ENCODE assay signal across 1 cellular context in the genomic region with DNA sequence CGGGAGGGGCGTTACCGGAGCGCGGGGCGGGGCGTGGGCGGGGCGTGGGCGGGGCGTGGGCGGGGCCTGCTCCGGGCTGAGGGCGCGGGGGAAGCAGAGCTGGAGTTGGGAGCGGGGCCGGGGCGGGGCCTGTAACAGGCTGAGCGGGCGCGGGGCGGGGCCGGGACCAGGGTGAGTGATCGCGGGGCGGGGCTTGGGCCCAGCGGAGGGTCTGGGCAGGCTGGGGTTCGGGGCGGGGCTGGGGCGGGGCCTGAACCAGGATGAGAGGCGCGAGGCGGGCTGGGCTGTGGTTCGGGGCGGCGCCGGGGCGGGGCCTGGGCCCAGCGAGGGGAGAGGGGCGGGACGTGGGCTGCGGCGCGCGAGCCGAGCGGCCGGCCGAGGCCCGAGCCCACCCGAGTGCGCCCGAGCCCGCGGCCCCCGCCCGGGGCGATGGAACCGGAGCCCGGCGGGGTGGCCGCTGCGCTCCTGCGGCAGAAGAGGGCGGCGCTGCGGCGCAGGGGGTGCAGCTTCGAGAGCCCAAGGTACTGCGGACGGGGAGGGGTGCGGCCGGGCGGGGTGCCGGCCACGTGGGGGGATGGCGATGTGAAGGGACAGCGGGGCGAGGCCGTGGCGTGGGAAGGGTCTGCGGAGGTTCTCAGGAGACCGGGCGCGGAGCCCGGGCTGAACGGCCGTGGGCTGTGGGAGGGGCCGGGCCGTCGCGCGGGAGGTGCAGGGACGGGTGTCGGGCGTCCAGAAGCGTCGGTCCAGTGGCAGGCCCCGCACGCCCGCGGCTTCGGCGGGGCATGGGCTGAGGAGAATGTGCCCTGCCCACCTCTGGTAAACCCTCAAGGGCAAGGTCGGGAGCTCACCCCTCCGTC.
TF ChIP-seq lines count a peak whose summit lies in the region.

No MANE protein-coding gene starts in this region.

TF ChIP-seq in HepG2, 621 proteins besides CTCF, POLR2A, EP300 and RAD21 (continued from another document and continues in another):
- TF ChIP-seq ZNF17 (CRISPR knock-in tag; IDR thresholded peaks at IDR 0.05) (no peak), ZKSCAN1 (IDR thresholded peaks at IDR 0.05; ENCODE audit: low read length) (no peak), BRCA1 (CRISPR knock-in tag; IDR thresholded peaks at IDR 0.05) (no peak), RXRB (CRISPR knock-in tag; IDR thresholded peaks at IDR 0.05; ENCODE audit: borderline replicate concordance) (no peak), SATB2 (CRISPR knock-in tag; IDR thresholded peaks at IDR 0.05) (no peak), ZNF605 (CRISPR knock-in tag; IDR thresholded peaks at IDR 0.05) (no peak), NFYC (CRISPR knock-in tag; IDR thresholded peaks at IDR 0.05) (no peak), NFKB2 (CRISPR knock-in tag; IDR thresholded peaks at IDR 0.05; ENCODE audit: borderline replicate concordance) (no peak), ZKSCAN5 (CRISPR knock-in tag; IDR thresholded peaks at IDR 0.05) (no peak), ZNF720 (CRISPR knock-in tag; IDR thresholded peaks at IDR 0.05) (no peak), ZNF326 (CRISPR knock-in tag; IDR thresholded peaks at IDR 0.05; ENCODE audit: borderline replicate concordance) (no peak), YY1 (IDR thresholded peaks at IDR 0.05; ENCODE audit: insufficient read depth, insufficient replicate concordance, low read depth, low read length) (no peak), ARNT2 (CRISPR knock-in tag; IDR thresholded peaks at IDR 0.05; ENCODE audit: low read depth) (no peak), KDM5A (IDR thresholded peaks at IDR 0.05; ENCODE audit: borderline replicate concordance, low read length) (no peak), ZSCAN31 (CRISPR knock-in tag; IDR thresholded peaks at IDR 0.05; ENCODE audit: low read depth) (no peak), ZSCAN12 (CRISPR knock-in tag; IDR thresholded peaks at IDR 0.05) (no peak), ZFY (CRISPR knock-in tag; IDR thresholded peaks at IDR 0.05) (peak; percentile 53), TEAD3 (CRISPR knock-in tag; optimal IDR thresholded peaks at IDR 0.05; ENCODE audit: borderline replicate concordance) (no peak), IRX3 (CRISPR knock-in tag; IDR thresholded peaks at IDR 0.05; ENCODE audit: borderline replicate concordance, low read depth) (no peak)
- TF ChIP-seq, protein P1, sequence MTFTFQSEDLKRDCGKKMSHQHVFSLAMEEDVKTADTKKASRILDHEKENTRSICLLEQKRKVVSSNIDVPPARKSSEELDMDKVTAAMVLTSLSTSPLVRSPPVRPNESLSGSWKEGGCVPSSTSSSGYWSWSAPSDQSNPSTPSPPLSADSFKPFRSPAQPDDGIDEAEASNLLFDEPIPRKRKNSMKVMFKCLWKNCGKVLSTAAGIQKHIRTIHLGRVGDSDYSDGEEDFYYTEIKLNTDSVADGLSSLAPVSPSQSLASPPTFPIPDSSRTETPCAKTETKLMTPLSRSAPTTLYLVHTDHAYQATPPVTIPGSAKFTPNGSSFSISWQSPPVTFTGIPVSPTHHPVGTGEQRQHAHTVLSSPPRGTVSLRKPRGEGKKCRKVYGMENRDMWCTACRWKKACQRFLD (CRISPR knock-in tag; IDR thresholded peaks at IDR 0.05; ENCODE audit: borderline replicate concordance) = no peak
- TF ChIP-seq, protein P2, sequence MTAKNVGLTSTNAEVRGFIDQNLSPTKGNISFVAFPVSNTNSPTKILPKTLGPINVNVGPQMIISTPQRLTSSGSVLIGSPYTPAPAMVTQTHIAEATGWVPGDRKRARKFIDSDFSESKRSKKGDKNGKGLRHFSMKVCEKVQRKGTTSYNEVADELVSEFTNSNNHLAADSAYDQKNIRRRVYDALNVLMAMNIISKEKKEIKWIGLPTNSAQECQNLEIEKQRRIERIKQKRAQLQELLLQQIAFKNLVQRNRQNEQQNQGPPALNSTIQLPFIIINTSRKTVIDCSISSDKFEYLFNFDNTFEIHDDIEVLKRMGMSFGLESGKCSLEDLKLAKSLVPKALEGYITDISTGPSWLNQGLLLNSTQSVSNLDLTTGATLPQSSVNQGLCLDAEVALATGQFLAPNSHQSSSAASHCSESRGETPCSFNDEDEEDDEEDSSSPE (CRISPR knock-in tag; IDR thresholded peaks at IDR 0.05) = peak; percentile 38; the same call in 1 of the 2 replicates
- TF ChIP-seq, protein P3, sequence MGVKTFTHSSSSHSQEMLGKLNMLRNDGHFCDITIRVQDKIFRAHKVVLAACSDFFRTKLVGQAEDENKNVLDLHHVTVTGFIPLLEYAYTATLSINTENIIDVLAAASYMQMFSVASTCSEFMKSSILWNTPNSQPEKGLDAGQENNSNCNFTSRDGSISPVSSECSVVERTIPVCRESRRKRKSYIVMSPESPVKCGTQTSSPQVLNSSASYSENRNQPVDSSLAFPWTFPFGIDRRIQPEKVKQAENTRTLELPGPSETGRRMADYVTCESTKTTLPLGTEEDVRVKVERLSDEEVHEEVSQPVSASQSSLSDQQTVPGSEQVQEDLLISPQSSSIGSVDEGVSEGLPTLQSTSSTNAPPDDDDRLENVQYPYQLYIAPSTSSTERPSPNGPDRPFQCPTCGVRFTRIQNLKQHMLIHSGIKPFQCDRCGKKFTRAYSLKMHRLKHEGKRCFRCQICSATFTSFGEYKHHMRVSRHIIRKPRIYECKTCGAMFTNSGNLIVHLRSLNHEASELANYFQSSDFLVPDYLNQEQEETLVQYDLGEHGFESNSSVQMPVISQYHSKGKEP (CRISPR knock-in tag; IDR thresholded peaks at IDR 0.05) = 0 out of 2 replicates have a peak, but pooled peaks have one; percentile 40
- TF ChIP-seq, protein P4, sequence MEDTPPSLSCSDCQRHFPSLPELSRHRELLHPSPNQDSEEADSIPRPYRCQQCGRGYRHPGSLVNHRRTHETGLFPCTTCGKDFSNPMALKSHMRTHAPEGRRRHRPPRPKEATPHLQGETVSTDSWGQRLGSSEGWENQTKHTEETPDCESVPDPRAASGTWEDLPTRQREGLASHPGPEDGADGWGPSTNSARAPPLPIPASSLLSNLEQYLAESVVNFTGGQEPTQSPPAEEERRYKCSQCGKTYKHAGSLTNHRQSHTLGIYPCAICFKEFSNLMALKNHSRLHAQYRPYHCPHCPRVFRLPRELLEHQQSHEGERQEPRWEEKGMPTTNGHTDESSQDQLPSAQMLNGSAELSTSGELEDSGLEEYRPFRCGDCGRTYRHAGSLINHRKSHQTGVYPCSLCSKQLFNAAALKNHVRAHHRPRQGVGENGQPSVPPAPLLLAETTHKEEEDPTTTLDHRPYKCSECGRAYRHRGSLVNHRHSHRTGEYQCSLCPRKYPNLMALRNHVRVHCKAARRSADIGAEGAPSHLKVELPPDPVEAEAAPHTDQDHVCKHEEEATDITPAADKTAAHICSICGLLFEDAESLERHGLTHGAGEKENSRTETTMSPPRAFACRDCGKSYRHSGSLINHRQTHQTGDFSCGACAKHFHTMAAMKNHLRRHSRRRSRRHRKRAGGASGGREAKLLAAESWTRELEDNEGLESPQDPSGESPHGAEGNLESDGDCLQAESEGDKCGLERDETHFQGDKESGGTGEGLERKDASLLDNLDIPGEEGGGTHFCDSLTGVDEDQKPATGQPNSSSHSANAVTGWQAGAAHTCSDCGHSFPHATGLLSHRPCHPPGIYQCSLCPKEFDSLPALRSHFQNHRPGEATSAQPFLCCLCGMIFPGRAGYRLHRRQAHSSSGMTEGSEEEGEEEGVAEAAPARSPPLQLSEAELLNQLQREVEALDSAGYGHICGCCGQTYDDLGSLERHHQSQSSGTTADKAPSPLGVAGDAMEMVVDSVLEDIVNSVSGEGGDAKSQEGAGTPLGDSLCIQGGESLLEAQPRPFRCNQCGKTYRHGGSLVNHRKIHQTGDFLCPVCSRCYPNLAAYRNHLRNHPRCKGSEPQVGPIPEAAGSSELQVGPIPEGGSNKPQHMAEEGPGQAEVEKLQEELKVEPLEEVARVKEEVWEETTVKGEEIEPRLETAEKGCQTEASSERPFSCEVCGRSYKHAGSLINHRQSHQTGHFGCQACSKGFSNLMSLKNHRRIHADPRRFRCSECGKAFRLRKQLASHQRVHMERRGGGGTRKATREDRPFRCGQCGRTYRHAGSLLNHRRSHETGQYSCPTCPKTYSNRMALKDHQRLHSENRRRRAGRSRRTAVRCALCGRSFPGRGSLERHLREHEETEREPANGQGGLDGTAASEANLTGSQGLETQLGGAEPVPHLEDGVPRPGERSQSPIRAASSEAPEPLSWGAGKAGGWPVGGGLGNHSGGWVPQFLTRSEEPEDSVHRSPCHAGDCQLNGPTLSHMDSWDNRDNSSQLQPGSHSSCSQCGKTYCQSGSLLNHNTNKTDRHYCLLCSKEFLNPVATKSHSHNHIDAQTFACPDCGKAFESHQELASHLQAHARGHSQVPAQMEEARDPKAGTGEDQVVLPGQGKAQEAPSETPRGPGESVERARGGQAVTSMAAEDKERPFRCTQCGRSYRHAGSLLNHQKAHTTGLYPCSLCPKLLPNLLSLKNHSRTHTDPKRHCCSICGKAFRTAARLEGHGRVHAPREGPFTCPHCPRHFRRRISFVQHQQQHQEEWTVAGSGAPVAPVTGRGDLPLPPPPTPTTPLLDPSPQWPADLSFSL (CRISPR knock-in tag; IDR thresholded peaks at IDR 0.05) = no peak
- TF ChIP-seq, protein P5, sequence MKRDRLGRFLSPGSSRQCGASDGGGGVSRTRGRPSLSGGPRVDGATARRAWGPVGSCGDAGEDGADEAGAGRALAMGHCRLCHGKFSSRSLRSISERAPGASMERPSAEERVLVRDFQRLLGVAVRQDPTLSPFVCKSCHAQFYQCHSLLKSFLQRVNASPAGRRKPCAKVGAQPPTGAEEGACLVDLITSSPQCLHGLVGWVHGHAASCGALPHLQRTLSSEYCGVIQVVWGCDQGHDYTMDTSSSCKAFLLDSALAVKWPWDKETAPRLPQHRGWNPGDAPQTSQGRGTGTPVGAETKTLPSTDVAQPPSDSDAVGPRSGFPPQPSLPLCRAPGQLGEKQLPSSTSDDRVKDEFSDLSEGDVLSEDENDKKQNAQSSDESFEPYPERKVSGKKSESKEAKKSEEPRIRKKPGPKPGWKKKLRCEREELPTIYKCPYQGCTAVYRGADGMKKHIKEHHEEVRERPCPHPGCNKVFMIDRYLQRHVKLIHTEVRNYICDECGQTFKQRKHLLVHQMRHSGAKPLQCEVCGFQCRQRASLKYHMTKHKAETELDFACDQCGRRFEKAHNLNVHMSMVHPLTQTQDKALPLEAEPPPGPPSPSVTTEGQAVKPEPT (CRISPR knock-in tag; IDR thresholded peaks at IDR 0.05; ENCODE audit: low read depth) = no peak
- TF ChIP-seq, protein P6, sequence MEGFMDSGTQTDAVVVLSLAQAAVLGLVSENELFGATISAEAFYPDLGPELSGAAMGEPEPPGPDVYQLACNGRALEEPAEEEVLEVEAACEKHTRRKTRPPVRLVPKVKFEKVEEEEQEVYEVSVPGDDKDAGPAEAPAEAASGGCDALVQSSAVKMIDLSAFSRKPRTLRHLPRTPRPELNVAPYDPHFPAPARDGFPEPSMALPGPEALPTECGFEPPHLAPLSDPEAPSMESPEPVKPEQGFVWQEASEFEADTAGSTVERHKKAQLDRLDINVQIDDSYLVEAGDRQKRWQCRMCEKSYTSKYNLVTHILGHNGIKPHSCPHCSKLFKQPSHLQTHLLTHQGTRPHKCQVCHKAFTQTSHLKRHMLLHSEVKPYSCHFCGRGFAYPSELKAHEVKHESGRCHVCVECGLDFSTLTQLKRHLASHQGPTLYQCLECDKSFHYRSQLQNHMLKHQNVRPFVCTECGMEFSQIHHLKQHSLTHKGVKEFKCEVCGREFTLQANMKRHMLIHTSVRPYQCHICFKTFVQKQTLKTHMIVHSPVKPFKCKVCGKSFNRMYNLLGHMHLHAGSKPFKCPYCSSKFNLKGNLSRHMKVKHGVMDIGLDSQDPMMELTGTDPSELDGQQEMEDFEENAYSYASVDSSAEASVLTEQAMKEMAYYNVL (CRISPR knock-in tag; IDR thresholded peaks at IDR 0.05; ENCODE audit: borderline replicate concordance) = no peak
- TF ChIP-seq, protein P7, sequence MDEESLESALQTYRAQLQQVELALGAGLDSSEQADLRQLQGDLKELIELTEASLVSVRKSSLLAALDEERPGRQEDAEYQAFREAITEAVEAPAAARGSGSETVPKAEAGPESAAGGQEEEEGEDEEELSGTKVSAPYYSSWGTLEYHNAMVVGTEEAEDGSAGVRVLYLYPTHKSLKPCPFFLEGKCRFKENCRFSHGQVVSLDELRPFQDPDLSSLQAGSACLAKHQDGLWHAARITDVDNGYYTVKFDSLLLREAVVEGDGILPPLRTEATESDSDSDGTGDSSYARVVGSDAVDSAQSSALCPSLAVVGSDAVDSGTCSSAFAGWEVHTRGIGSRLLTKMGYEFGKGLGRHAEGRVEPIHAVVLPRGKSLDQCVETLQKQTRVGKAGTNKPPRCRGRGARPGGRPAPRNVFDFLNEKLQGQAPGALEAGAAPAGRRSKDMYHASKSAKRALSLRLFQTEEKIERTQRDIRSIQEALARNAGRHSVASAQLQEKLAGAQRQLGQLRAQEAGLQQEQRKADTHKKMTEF (CRISPR knock-in tag; IDR thresholded peaks at IDR 0.05) = peak; percentile 28; the same call in 1 of the 2 replicates
- TF ChIP-seq, protein P8, sequence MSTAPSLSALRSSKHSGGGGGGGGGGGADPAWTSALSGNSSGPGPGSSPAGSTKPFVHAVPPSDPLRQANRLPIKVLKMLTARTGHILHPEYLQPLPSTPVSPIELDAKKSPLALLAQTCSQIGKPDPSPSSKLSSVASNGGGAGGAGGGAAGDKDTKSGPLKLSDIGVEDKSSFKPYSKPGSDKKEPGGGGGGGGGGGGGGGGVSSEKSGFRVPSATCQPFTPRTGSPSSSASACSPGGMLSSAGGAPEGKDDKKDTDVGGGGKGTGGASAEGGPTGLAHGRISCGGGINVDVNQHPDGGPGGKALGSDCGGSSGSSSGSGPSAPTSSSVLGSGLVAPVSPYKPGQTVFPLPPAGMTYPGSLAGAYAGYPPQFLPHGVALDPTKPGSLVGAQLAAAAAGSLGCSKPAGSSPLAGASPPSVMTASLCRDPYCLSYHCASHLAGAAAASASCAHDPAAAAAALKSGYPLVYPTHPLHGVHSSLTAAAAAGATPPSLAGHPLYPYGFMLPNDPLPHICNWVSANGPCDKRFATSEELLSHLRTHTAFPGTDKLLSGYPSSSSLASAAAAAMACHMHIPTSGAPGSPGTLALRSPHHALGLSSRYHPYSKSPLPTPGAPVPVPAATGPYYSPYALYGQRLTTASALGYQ (CRISPR knock-in tag; IDR thresholded peaks at IDR 0.05) = no peak
- TF ChIP-seq, protein P9, sequence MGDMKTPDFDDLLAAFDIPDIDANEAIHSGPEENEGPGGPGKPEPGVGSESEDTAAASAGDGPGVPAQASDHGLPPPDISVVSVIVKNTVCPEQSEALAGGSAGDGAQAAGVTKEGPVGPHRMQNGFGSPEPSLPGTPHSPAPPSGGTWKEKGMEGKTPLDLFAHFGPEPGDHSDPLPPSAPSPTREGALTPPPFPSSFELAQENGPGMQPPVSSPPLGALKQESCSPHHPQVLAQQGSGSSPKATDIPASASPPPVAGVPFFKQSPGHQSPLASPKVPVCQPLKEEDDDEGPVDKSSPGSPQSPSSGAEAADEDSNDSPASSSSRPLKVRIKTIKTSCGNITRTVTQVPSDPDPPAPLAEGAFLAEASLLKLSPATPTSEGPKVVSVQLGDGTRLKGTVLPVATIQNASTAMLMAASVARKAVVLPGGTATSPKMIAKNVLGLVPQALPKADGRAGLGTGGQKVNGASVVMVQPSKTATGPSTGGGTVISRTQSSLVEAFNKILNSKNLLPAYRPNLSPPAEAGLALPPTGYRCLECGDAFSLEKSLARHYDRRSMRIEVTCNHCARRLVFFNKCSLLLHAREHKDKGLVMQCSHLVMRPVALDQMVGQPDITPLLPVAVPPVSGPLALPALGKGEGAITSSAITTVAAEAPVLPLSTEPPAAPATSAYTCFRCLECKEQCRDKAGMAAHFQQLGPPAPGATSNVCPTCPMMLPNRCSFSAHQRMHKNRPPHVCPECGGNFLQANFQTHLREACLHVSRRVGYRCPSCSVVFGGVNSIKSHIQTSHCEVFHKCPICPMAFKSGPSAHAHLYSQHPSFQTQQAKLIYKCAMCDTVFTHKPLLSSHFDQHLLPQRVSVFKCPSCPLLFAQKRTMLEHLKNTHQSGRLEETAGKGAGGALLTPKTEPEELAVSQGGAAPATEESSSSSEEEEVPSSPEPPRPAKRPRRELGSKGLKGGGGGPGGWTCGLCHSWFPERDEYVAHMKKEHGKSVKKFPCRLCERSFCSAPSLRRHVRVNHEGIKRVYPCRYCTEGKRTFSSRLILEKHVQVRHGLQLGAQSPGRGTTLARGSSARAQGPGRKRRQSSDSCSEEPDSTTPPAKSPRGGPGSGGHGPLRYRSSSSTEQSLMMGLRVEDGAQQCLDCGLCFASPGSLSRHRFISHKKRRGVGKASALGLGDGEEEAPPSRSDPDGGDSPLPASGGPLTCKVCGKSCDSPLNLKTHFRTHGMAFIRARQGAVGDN (CRISPR knock-in tag; IDR thresholded peaks at IDR 0.05) = peak; percentile 66
